ENCODE assay signal across 9 cellular contexts in genomic region chr13:109780880-109781383, GRCh38.
DNase-seq lines count a peak whose midpoint lies in the region; TF ChIP-seq lines count a peak whose summit lies in the region.
"Had no signal": no experiment of that assay in that cellular context is flagged by ENCODE, and none has a peak within 500 bp of the region (broad histone marks: within the 10 kb centered on the region; RNA-seq: fewer than 3 reads in every experiment).

No MANE protein-coding gene starts in this region.

- H3K27ac ChIP-seq in 22Rv1 (peak overlapping the region; percentile 90), HL-60 (replicated peaks) (no peak overlapping the region; the same call in 1 of the 2 replicates), cingulate gyrus (ENCODE audit: low read depth, low read length) (peak overlapping the region; percentile 47)

- peaks cover 13% of the 10 kb centered on the region for H3K27me3 Mint-ChIP-seq in nephron (ENCODE audit: low read depth)

- H3K4me1 Mint-ChIP-seq in nephron: peaks cover 27% of the 10 kb centered on the region

- no peak for DNase-seq in HL-60 (ENCODE audit: low read depth in 1 of 2, low spot score in 1 of 2)
- no peak for DNase-seq in MV-4-11 (lab: John Stamatoyannopoulos, UW)
- no peak for DNase-seq in NCI-H2196 (lab: John Stamatoyannopoulos, UW; ENCODE audit: unreplicated experiment)
- DNase-seq in DMS53 treated with DMSO at 0.1 percent for 48 hours (lab: John Stamatoyannopoulos, UW; ENCODE audit: unreplicated experiment): no peak
- DNase-seq in NCI-H1436 (lab: John Stamatoyannopoulos, UW): no peak
- DNase-seq: NCI-H2107 had no signal

- peaks cover 13% of the 10 kb centered on the region for H3K36me3 Mint-ChIP-seq in nephron (ENCODE audit: low read depth)

- H3K4me3 Mint-ChIP-seq in nephron: peak overlapping the region; percentile 68 to 76 (median 69)

- H3K4me3 ChIP-seq in HL-60 (replicated peaks; ENCODE audit: insufficient read depth, low read length): peak overlapping the region; percentile 60

- TF ChIP-seq CTCF in 22Rv1 (IDR thresholded peaks at IDR 0.05) (no peak), HL-60 (IDR thresholded peaks at IDR 0.05; ENCODE audit: insufficient read depth, low read length) (no peak), nephron (IDR thresholded peaks at IDR 0.05; ENCODE audit: unreplicated experiment in 3 of 3) (no peak)

- no peaks in the 10 kb centered on the region for H3K27me3 ChIP-seq in HL-60 (ENCODE audit: insufficient read depth, poor library complexity, severe bottlenecking)

- no peaks in the 10 kb centered on the region for H3K9me3 Mint-ChIP-seq in nephron

- peak overlapping the region in 1 of 3 experiments; percentile 5 for H3K27ac Mint-ChIP-seq in nephron
